In the genomic region with DNA sequence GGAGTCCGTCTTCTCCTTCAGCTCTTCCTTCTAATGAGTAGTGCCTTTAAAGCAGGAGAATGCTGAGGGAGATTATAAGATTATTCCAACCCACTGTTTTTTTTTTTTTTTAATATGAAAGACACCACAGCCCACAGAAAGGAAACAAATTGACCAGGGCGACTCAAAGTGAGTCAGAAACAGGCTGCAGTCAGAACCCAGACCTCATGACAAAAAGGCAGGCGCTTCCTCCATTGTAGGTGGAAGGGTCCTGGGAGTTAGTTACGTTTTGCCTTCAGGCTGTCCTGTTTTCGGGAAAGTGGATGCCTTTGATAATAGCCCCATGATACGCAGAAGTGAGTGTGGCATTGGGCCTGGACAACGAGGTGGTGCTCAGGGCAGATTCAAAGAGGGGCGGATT, we compare ENCODE assay signal across 17 cellular contexts. TPM values are rescaled to one million over a fixed set of nuclear protein-coding genes. Genes with fewer than 3 reads are reported as not detected.
A peak's percentile ranks its signal among the peaks of the same experiment; 100 is the strongest.
DNase-seq lines count a peak whose midpoint lies in the region; ATAC-seq and TF ChIP-seq lines count a peak whose summit lies in the region.
"Had no signal": no experiment of that assay in that cellular context is flagged by ENCODE, and none has a peak within 500 bp of the region (broad histone marks: within the 10 kb centered on the region; RNA-seq: fewer than 3 reads in every experiment).

No MANE protein-coding gene starts in this region.

- H3K9me3 ChIP-seq in SJCRH30 (replicated peaks) (no peaks in the 10 kb centered on the region), gastroesophageal sphincter (no peaks in the 10 kb centered on the region), skeletal muscle tissue (ENCODE audit: control insufficient read depth in 3 of 3, low read length in 3 of 3) (no peaks in the 10 kb centered on the region)
- H3K9me3 ChIP-seq: BLaER1, thoracic aorta had no signal

- intact Hi-C loops in activated CD4-positive, alpha-beta T cell treated with anti-CD3 and anti-CD28 coated beads for 36 hours (cut with DNase I, micrococcal nuclease), result no loop called here

- H3K27ac ChIP-seq in SJCRH30 (peak overlapping the region; percentile 19), gastroesophageal sphincter (peak overlapping the region in 3 of 4 donors; percentile 59 to 85 (median 81)), skeletal muscle tissue (ENCODE audit: low read depth, low read length) (peak overlapping the region; percentile 82)
- H3K27ac ChIP-seq: BLaER1, thoracic aorta had no signal

- H3K4me1 ChIP-seq in SJCRH30 (peaks cover 54% of the 10 kb centered on the region), gastroesophageal sphincter (peaks cover 28 to 94% (median 62%) of the 10 kb centered on the region in 3 donors), skeletal muscle tissue (ENCODE audit: control insufficient read depth in 3 of 3, insufficient read depth in 3 of 3, low read length in 3 of 3) (peaks cover 67 to 72% (median 69%) of the 10 kb centered on the region in 3 donors)
- H3K4me1 ChIP-seq: BLaER1 had no signal

- TF ChIP-seq POLR2A in gastroesophageal sphincter (IDR thresholded peaks at IDR 0.05), result no peak

- DNase-seq in HFFc6 (no peak), SJCRH30 (no peak), GM19240 (ENCODE audit: insufficient read length, low spot score) (no peak)
- DNase-seq in activated CD4-positive, alpha-beta T cell treated with anti-CD3 and anti-CD28 coated beads for 36 hours, result no peak
- DNase-seq: activated CD8-positive, alpha-beta T cell treated with anti-CD3 and anti-CD28 coated beads, Interleukin-2, amount 10 ng/mL, durations not matched to agents 7 days and 5 days; NCI-H1092 treated with DMSO at 0.1 percent for 48 hours; NCI-H748 treated with DMSO at 0.1 percent for 48 hours; retina; T-helper 1 cell had no signal

- CTCF ChIA-PET in activated CD4-positive, alpha-beta T cell treated with anti-CD3 and anti-CD28 coated beads for 36 hours (lab: Charles Lee), result interaction anchor here (0.6 to 0.7 kb wide), 2 partner anchors 30 to 124 kb away, joined by 3 read pairs; no protein-coding TSS in a partner anchor

- TF ChIP-seq CTCF in HFFc6 (IDR thresholded peaks at IDR 0.05) (no peak), gastroesophageal sphincter (IDR thresholded peaks at IDR 0.05) (no peak)

- POLR2A ChIA-PET in activated CD4-positive, alpha-beta T cell treated with anti-CD3 and anti-CD28 coated beads for 36 hours (lab: Charles Lee), result interaction anchor here (0.6 kb wide), 1 partner anchor 1189 kb away, joined by 3 read pairs; no protein-coding TSS in a partner anchor

- no peaks in the 10 kb centered on the region for H3K27me3 Mint-ChIP-seq in HFFc6 (ENCODE audit: insufficient read depth)
- peaks cover 6% of the 10 kb centered on the region for H3K27me3 Mint-ChIP-seq in activated CD4-positive, alpha-beta T cell treated with anti-CD3 and anti-CD28 coated beads for 36 hours

- H3K9ac ChIP-seq in skeletal muscle tissue (ENCODE audit: low read depth in 1 of 3, low read length in 3 of 3), result peak overlapping the region in 2 of 3 donors; percentile 33 to 62
- H3K9ac ChIP-seq: BLaER1 had no signal

- TF ChIP-seq EP300 in gastroesophageal sphincter (IDR thresholded peaks at IDR 0.05), result no peak

- H3K27me3 ChIP-seq in SJCRH30, result no peaks in the 10 kb centered on the region
- H3K27me3 ChIP-seq in gastroesophageal sphincter, result no peaks in the 10 kb centered on the region
- H3K27me3 ChIP-seq in skeletal muscle tissue (ENCODE audit: control insufficient read depth in 3 of 3, insufficient read depth in 3 of 3, low read length in 3 of 3), result no peaks in the 10 kb centered on the region
- H3K27me3 ChIP-seq: BLaER1 had no signal

- 74 to 82% methylated on average over 3 to 8 of the region's 8 CpGs for WGBS in gastroesophageal sphincter (ENCODE audit: low coverage in 1 of 2), 2 donors

- H3K27ac Mint-ChIP-seq in HFFc6, result peak overlapping the region; percentile 96
- no peak overlapping the region for H3K27ac Mint-ChIP-seq in activated CD4-positive, alpha-beta T cell treated with anti-CD3 and anti-CD28 coated beads for 36 hours
- H3K27ac Mint-ChIP-seq: activated CD8-positive, alpha-beta T cell treated with anti-CD3 and anti-CD28 coated beads, Interleukin-2, amount 10 ng/mL, durations not matched to agents 7 days and 5 days; activated T-helper 1 cell treated with anti-CD3 and anti-CD28 coated beads, Interleukin-12 subunit alpha, Interleukin-12 subunit beta, Interleukin-2, Interleukin-4 antibody, amounts not matched to agents 30 ng/mL and 10 ng/mL and 1 ng/mL, durations not matched to agents 14 hours and 24 hours and 36 hours; WTC11 had no signal

- ATAC-seq in gastroesophageal sphincter, result no peak
- no peak for ATAC-seq in activated CD4-positive, alpha-beta T cell treated with anti-CD3 and anti-CD28 coated beads for 36 hours
- ATAC-seq in GM21447 (IDR thresholded peaks at IDR 0.05; ENCODE audit: unreplicated experiment), result no peak
- ATAC-seq: activated CD8-positive, alpha-beta T cell treated with anti-CD3 and anti-CD28 coated beads, Interleukin-2, amount 10 ng/mL, durations not matched to agents 7 days and 5 days; Panc1; WTC11 had no signal

- peak overlapping the region; percentile 61 for H3K4me3 Mint-ChIP-seq in HFFc6
- no peak overlapping the region for H3K4me3 Mint-ChIP-seq in activated CD4-positive, alpha-beta T cell treated with anti-CD3 and anti-CD28 coated beads for 36 hours
- H3K4me3 Mint-ChIP-seq: activated CD8-positive, alpha-beta T cell treated with anti-CD3 and anti-CD28 coated beads, Interleukin-2, amount 10 ng/mL, durations not matched to agents 7 days and 5 days; activated T-helper 1 cell treated with anti-CD3 and anti-CD28 coated beads, Interleukin-12 subunit alpha, Interleukin-12 subunit beta, Interleukin-2, Interleukin-4 antibody, amounts not matched to agents 30 ng/mL and 10 ng/mL and 1 ng/mL, durations not matched to agents 14 hours and 24 hours and 36 hours; WTC11 had no signal

- peaks cover 6% of the 10 kb centered on the region; the same call in 1 of the 2 replicates for H3K36me3 Mint-ChIP-seq in HFFc6 (ENCODE audit: low read depth)
- no peaks in the 10 kb centered on the region for H3K36me3 Mint-ChIP-seq in activated CD4-positive, alpha-beta T cell treated with anti-CD3 and anti-CD28 coated beads for 36 hours (ENCODE audit: low read depth)
- H3K36me3 Mint-ChIP-seq: WTC11 had no signal

- H3K4me3 ChIP-seq in SJCRH30 (no peak overlapping the region), gastroesophageal sphincter (no peak overlapping the region), skeletal muscle tissue (ENCODE audit: low read length in 3 of 3) (no peak overlapping the region)
- H3K4me3 ChIP-seq: BLaER1, thoracic aorta had no signal

- H3K36me3 ChIP-seq in SJCRH30 (peaks cover 3% of the 10 kb centered on the region), gastroesophageal sphincter (no peaks in the 10 kb centered on the region), skeletal muscle tissue (ENCODE audit: control insufficient read depth in 3 of 3, insufficient read depth in 3 of 3, low read length in 3 of 3) (peaks cover 0 to 2% (median 0%) of the 10 kb centered on the region in 3 donors)
- H3K36me3 ChIP-seq: BLaER1, thoracic aorta had no signal

- peaks cover 73% of the 10 kb centered on the region for H3K4me1 Mint-ChIP-seq in HFFc6 (ENCODE audit: low read depth)
- H3K4me1 Mint-ChIP-seq in activated CD4-positive, alpha-beta T cell treated with anti-CD3 and anti-CD28 coated beads for 36 hours, result no peaks in the 10 kb centered on the region

- no peaks in the 10 kb centered on the region for H3K9me3 Mint-ChIP-seq in HFFc6
- no peaks in the 10 kb centered on the region for H3K9me3 Mint-ChIP-seq in activated CD4-positive, alpha-beta T cell treated with anti-CD3 and anti-CD28 coated beads for 36 hours (ENCODE audit: low read depth)
- H3K9me3 Mint-ChIP-seq: activated T-helper 1 cell treated with anti-CD3 and anti-CD28 coated beads, Interleukin-12 subunit alpha, Interleukin-12 subunit beta, Interleukin-2, Interleukin-4 antibody, amounts not matched to agents 30 ng/mL and 10 ng/mL and 1 ng/mL, durations not matched to agents 14 hours and 24 hours and 36 hours; WTC11 had no signal

RNA-seq across cellular contexts. Expression of a gene that starts 21.0 kb away (rescaled TPM):
- 10 to 100 TPM; 20.9 to 29.9 (median 28.1) TPM for total RNA-seq in HFFc6 (2021; fragmentation: NEBNext Ultra II Directional; extraction: Animal tissue kit (Norgen Biotek cat#: 25700))
- total RNA-seq in SJCRH30 (2014; rRNA removed; shearing (Covaris generic)), result 26.2 and 34.8 TPM in 2 replicates
- 10 to 100 TPM; 12.5 to 38.3 (median 32.0) TPM for total RNA-seq in gastroesophageal sphincter
- 14.1 TPM for total RNA-seq in skeletal muscle tissue
- under 1 TPM in 1 of 2 experiments, not detected in 1; 0.04 TPM for total RNA-seq in activated CD4-positive, alpha-beta T cell treated with anti-CD3 and anti-CD28 coated beads for 36 hours

Comparison
In these comparisons a context has a peak if more than half of its experiments do, and no peak if none do; other contexts are left out.
1. H3K27ac ChIP-seq: peak in every context shown above with its lines; median percentile 82 in skeletal muscle tissue; 81 in gastroesophageal sphincter; 19 in SJCRH30.
2. RNA of a gene that starts 21.0 kb away (total RNA-seq): 26.2 to 34.8 TPM in SJCRH30, 12.5 to 38.3 TPM in gastroesophageal sphincter, 20.9 to 29.9 TPM in HFFc6 and 14.1 TPM in skeletal muscle tissue (single experiment); 0.04 TPM in activated CD4-positive, alpha-beta T cell treated with anti-CD3 and anti-CD28 coated beads for 36 hours; every median in the first group is over 10 times any median in the second.